ENCODE assay signal across 29 cellular contexts in the genomic region with DNA sequence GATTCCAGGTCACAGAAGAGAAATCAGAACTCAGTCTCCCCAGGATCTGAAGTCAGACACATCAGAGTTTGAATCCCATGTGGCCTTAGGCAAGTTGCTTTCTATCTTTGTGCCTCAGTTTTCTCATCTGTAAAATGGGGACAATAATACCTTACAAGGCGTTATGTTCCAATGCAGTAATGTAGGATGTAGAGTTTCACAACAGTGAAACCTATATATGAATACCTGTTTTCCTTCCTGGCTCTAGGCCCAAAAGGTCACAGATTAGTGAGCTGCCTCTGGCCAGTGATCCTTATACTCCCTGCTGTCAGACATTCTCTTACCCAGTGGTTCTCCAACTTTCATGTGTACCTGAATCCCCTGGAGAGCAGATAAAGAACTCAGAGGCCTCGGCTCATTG.
"Had no signal": no experiment of that assay in that cellular context is flagged by ENCODE, and none has a peak within 500 bp of the region (broad histone marks: within the 10 kb centered on the region; RNA-seq: fewer than 3 reads in every experiment).

No MANE protein-coding gene starts in this region.

- DNase-seq: activated B cell treated with CpG ODN at 0.5 μM for 24 hours; activated CD4-positive, alpha-beta memory T cell treated with anti-CD3 and anti-CD28 coated beads, Interleukin-2, amount 10 ng/mL, durations not matched to agents 7 days and 5 days; activated CD4-positive, alpha-beta T cell treated with anti-CD3 and anti-CD28 coated beads for 1 hour; activated CD4-positive, alpha-beta T cell treated with anti-CD3 and anti-CD28 coated beads for 36 hours; activated CD4-positive, alpha-beta T cell treated with anti-CD3 and anti-CD28 coated beads for 48 hours; activated CD4-positive, alpha-beta T cell treated with anti-CD3 and anti-CD28 coated beads, Interleukin-2, amount 10 ng/mL, durations not matched to agents 7 days and 5 days; activated CD4-positive, alpha-beta T cell treated with anti-CD3 and anti-CD28 coated beads, Interleukin-2, amount 50 U/mL, for 48 hours; activated CD8-positive, alpha-beta memory T cell treated with anti-CD3 and anti-CD28 coated beads for 24 hours; activated CD8-positive, alpha-beta memory T cell treated with anti-CD3 and anti-CD28 coated beads, Interleukin-2, amount 10 ng/mL, durations not matched to agents 7 days and 5 days; activated CD8-positive, alpha-beta memory T cell treated with anti-CD3 and anti-CD28 coated beads, Interleukin-2, amount 50 U/mL, for 48 hours; activated CD8-positive, alpha-beta T cell treated with anti-CD3 and anti-CD28 coated beads, Interleukin-2, amount 10 ng/mL, durations not matched to agents 7 days and 5 days; activated effector memory CD4-positive, alpha-beta T cell treated with Interleukin-2 at 50 U/mL for 16 hours; activated gamma-delta T cell; activated naive CD4-positive, alpha-beta T cell treated with anti-CD3 and anti-CD28 coated beads, Interleukin-2, amount 10 ng/mL, durations not matched to agents 7 days and 5 days; activated naive CD4-positive, alpha-beta T cell treated with Interleukin-2 at 50 U/mL for 16 hours; activated naive CD8-positive, alpha-beta T cell treated with anti-CD3 and anti-CD28 coated beads, Interleukin-2, amount 10 ng/mL, durations not matched to agents 7 days and 5 days; activated naive CD8-positive, alpha-beta T cell treated with anti-CD3 and anti-CD28 coated beads, Interleukin-2, amount 50 U/mL, for 24 hours; activated T-cell treated with anti-CD3 and anti-CD28 coated beads, Interleukin-2, amount 50 U/mL, for 24 hours; activated T-cell treated with anti-CD3 and anti-CD28 coated beads, Interleukin-2, amount 50 U/mL, for 48 hours; amygdala; anterior cingulate cortex; caudate nucleus; cerebellar nuclear complex; T-helper 17 cell had no signal

- H3K27ac ChIP-seq: ascending aorta, cardiac muscle cell, VCaP had no signal

- H3K27me3 ChIP-seq: ascending aorta, cardiac muscle cell had no signal

- H3K4me3 ChIP-seq: ascending aorta, cardiac muscle cell had no signal

- H3K9me3 ChIP-seq: ascending aorta had no signal

- H3K36me3 ChIP-seq: ascending aorta, cardiac muscle cell had no signal

- FAIRE-seq: bronchial epithelial cell, TTC549 had no signal

- ATAC-seq: activated CD4-positive, alpha-beta T cell treated with anti-CD3 and anti-CD28 coated beads for 36 hours; activated CD8-positive, alpha-beta memory T cell treated with anti-CD3 and anti-CD28 coated beads, Interleukin-2, amount 10 ng/mL, durations not matched to agents 7 days and 5 days; activated CD8-positive, alpha-beta T cell treated with anti-CD3 and anti-CD28 coated beads, Interleukin-2, amount 10 ng/mL, durations not matched to agents 7 days and 5 days; activated naive CD8-positive, alpha-beta T cell treated with anti-CD3 and anti-CD28 coated beads, Interleukin-2, amount 50 U/mL, for 24 hours; T-helper 17 cell had no signal
